Comparison of ENCODE assay signal across 29 cellular contexts in genomic region chr4:184978211-184978610, GRCh38. TPM values are rescaled to one million over a fixed set of nuclear protein-coding genes. Genes with fewer than 3 reads are reported as not detected.
DNase-seq lines count a peak whose midpoint lies in the region; ATAC-seq, FAIRE-seq and TF ChIP-seq lines count a peak whose summit lies in the region.
"Had no signal": no experiment of that assay in that cellular context is flagged by ENCODE, and none has a peak within 500 bp of the region (broad histone marks: within the 10 kb centered on the region; RNA-seq: fewer than 3 reads in every experiment).

No MANE protein-coding gene starts in this region.

- DNase-seq in LNCaP clone FGC (ENCODE audit: low read depth), result peak; percentile 21
- peak; percentile 22 for DNase-seq in choroid plexus epithelial cell (ENCODE audit: low read depth)
- DNase-seq in right cardiac atrium, result peak; percentile 73 to 80 (median 74)
- peak in 4 of 6 donors; percentile 14 to 47 (median 30) for DNase-seq in pancreas
- DNase-seq in NCI-H1930 (lab: John Stamatoyannopoulos, UW), result no peak
- DNase-seq in activated gamma-delta T cell treated with Interleukin-2 at 50 U/mL for 16 hours, result no peak
- DNase-seq in GM12892 (ENCODE audit: insufficient read length), result no peak
- DNase-seq: ACHN; activated CD4-positive, alpha-beta T cell treated with anti-CD3 and anti-CD28 coated beads for 1 hour; activated CD8-positive, alpha-beta T cell treated with anti-CD3 and anti-CD28 coated beads for 36 hours; activated effector memory CD4-positive, alpha-beta T cell treated with Interleukin-2 at 50 U/mL for 16 hours; brain microvascular endothelial cell; cortex of kidney; DMS79 treated with DMSO at 0.1 percent for 48 hours; endodermal cell; esophagus squamous epithelium; MM.1S; naive thymus-derived CD8-positive, alpha-beta T cell; NCI-H1417 treated with DMSO at 0.1 percent for 48 hours; NCI-H510A had no signal

- H3K4me1 ChIP-seq in right cardiac atrium (ENCODE audit: control insufficient read depth, insufficient read depth, low read length) (peaks cover 5% of the 10 kb centered on the region), pancreas (peaks cover 0 to 6% (median 3%) of the 10 kb centered on the region in 3 donors)
- H3K4me1 ChIP-seq: parathyroid adenoma had no signal

- intact Hi-C loops in right cardiac atrium (cut with DNase I) (no loop called here), pancreas (cut with DNase I) (no loop called here)

- FAIRE-seq in pancreas (lab: Jason Lieb, UNC), result no peak
- FAIRE-seq in GM12892 (lab: Jason Lieb, UNC), result no peak
- FAIRE-seq: TTC549 had no signal

- H3K9me3 ChIP-seq in right cardiac atrium (ENCODE audit: control insufficient read depth, low read length) (no peaks in the 10 kb centered on the region), pancreas (no peaks in the 10 kb centered on the region)
- H3K9me3 ChIP-seq: esophagus squamous epithelium had no signal

- WGBS in right cardiac atrium, result 21% methylated on average over 6 of the region's 6 CpGs
- 20 to 28% methylated on average over 6 of the region's 6 CpGs for WGBS in pancreas, 2 donors

- no peaks in the 10 kb centered on the region for H3K27me3 ChIP-seq in right cardiac atrium (ENCODE audit: control insufficient read depth, insufficient read depth)
- no peaks in the 10 kb centered on the region for H3K27me3 ChIP-seq in pancreas
- H3K27me3 ChIP-seq: brain microvascular endothelial cell had no signal

- ATAC-seq in right cardiac atrium, result peak; percentile 81 to 93
- ATAC-seq in pancreas, result peak; percentile 67 to 85 (median 76)
- ATAC-seq in GM19324 (IDR thresholded peaks at IDR 0.05; ENCODE audit: low FRiP score, unreplicated experiment), result no peak
- ATAC-seq: activated CD8-positive, alpha-beta T cell treated with anti-CD3 and anti-CD28 coated beads for 36 hours; GM23338; naive thymus-derived CD8-positive, alpha-beta T cell had no signal

- TF ChIP-seq POLR2A in GM12892 (IDR thresholded peaks at IDR 0.05; ENCODE audit: low read depth, low read length), result no peak

- H3K36me3 ChIP-seq in pancreas, result no peaks in the 10 kb centered on the region
- H3K36me3 ChIP-seq: brain microvascular endothelial cell, esophagus squamous epithelium had no signal

- H3K4me3 ChIP-seq in LNCaP clone FGC (ENCODE audit: low read depth, low read length), result no peak overlapping the region
- no peak overlapping the region for H3K4me3 ChIP-seq in choroid plexus epithelial cell (ENCODE audit: low read depth, low read length)
- H3K4me3 ChIP-seq in right cardiac atrium (ENCODE audit: low read length), result no peak overlapping the region
- H3K4me3 ChIP-seq in pancreas, result no peak overlapping the region
- H3K4me3 ChIP-seq: esophagus squamous epithelium, GM23338 had no signal

- H3K27ac ChIP-seq in right cardiac atrium (ENCODE audit: low read length) (no peak overlapping the region), pancreas (no peak overlapping the region)
- H3K27ac ChIP-seq: brain microvascular endothelial cell, esophagus squamous epithelium, parathyroid adenoma had no signal

- no peak for TF ChIP-seq CTCF in LNCaP clone FGC (IDR thresholded peaks at IDR 0.05; ENCODE audit: control insufficient read depth, extremely low read depth, insufficient read depth)
- no peak for TF ChIP-seq CTCF in choroid plexus epithelial cell (conservative IDR thresholded peaks at IDR 0.05; ENCODE audit: low read depth, low read length)
- no peak for TF ChIP-seq CTCF in pancreas (IDR thresholded peaks at IDR 0.05)

RNA-seq across cellular contexts. Expression of gene HELT, which starts 40.1 kb away (rescaled TPM):
- not detected for total RNA-seq in right cardiac atrium
- not detected for polyA plus RNA-seq in right cardiac atrium
- not detected for total RNA-seq in pancreas
- polyA plus RNA-seq in pancreas, result not detected
- not detected for polyA plus RNA-seq in GM12892 (2012; ENCODE audit: missing spikeins)
- total RNA-seq: activated CD8-positive, alpha-beta T cell treated with anti-CD3 and anti-CD28 coated beads for 36 hours; endodermal cell; esophagus squamous epithelium; GM23338; kidney epithelial cell; mesenteric fat pad; naive thymus-derived CD8-positive, alpha-beta T cell; subcutaneous adipose tissue; ureter had no signal
- polyA plus RNA-seq: BJ; GM23338; naive thymus-derived CD8-positive, alpha-beta T cell had no signal

Comparison
In these comparisons a context has a peak if more than half of its experiments do, and no peak if none do; other contexts are left out.
1. DNase-seq: peak in LNCaP clone FGC (single experiment), choroid plexus epithelial cell (single experiment), right cardiac atrium (3 of 3) and pancreas (4 of 6); none in NCI-H1930 (0 of 2), activated gamma-delta T cell treated with Interleukin-2 at 50 U/mL for 16 hours (single experiment) and GM12892 (single experiment).